Comparison of ENCODE assay signal across 1 cellular context in the genomic region with DNA sequence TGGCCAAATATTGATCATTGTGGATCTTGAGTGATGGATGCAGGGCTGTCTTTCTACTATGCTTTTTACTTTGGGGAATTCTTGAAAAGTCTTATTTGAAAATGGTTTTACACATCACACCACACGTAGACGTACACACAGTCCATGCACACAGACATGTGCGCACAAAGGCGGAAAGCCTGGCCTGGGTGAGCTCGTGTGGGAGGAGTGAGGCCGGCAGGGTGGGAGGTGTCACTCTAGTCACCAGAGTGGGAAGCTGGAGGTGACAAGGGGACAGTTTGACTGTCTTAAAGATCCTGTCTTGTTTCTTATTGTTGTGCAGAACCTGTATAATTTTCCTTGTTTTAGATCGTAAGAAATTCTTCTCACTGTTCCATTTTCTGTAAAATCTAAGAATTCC.
TF ChIP-seq lines count a peak whose summit lies in the region.

No MANE protein-coding gene starts in this region.

TF ChIP-seq in K562, 482 proteins besides CTCF, POLR2A, EP300 and RAD21 (continued from another document):
- TF ChIP-seq ELK1 (CRISPR knock-in tag; IDR thresholded peaks at IDR 0.05) (no peak), HDAC1 (IDR thresholded peaks at IDR 0.05) (no peak), TAF7 (tag; IDR thresholded peaks at IDR 0.05) (no peak), ZNF398 (CRISPR knock-in tag; IDR thresholded peaks at IDR 0.05) (no peak)
- TF ChIP-seq, protein P1, sequence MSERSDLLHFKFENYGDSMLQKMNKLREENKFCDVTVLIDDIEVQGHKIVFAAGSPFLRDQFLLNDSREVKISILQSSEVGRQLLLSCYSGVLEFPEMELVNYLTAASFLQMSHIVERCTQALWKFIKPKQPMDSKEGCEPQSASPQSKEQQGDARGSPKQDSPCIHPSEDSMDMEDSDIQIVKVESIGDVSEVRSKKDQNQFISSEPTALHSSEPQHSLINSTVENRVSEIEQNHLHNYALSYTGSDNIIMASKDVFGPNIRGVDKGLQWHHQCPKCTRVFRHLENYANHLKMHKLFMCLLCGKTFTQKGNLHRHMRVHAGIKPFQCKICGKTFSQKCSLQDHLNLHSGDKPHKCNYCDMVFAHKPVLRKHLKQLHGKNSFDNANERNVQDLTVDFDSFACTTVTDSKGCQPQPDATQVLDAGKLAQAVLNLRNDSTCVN (CRISPR knock-in tag; IDR thresholded peaks at IDR 0.05) = no peak
TF ChIP-seq in K562: peak in this region for 0.
